In the genomic region with DNA sequence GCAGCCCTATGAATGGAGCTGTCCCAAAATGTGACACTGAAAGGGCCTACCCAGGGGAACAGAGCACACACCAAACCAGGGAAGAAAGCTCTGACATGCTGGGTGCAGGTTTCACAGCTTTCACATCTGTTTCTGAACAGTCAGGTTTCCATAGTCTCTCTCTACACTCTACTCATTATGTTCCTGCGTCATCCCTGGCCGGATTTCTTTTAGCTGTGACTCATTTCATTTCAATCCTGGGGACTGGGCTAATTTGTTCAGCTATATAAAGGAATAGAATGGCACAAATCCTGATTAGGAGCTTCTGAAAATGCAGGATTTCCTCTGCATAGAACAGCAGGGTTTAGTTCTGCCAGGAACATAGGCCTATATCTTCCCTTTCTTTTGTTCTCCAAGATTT, we compare ENCODE assay signal across 1 cellular context.
TF ChIP-seq lines count a peak whose summit lies in the region.

No MANE protein-coding gene starts in this region.

TF ChIP-seq in IMR-90, 13 proteins besides CTCF, POLR2A, EP300 and RAD21 (continued from another document):
- TF ChIP-seq NFE2L2 (IDR thresholded peaks at IDR 0.05; ENCODE audit: low read depth, low read length): no peak
- TF ChIP-seq, protein P1, sequence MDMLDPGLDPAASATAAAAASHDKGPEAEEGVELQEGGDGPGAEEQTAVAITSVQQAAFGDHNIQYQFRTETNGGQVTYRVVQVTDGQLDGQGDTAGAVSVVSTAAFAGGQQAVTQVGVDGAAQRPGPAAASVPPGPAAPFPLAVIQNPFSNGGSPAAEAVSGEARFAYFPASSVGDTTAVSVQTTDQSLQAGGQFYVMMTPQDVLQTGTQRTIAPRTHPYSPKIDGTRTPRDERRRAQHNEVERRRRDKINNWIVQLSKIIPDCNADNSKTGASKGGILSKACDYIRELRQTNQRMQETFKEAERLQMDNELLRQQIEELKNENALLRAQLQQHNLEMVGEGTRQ (IDR thresholded peaks at IDR 0.05; ENCODE audit: low read depth, low read length): no peak
- TF ChIP-seq FOS (IDR thresholded peaks at IDR 0.05; ENCODE audit: low read depth, low read length): no peak
